In genomic region chr22:22156348-22156715, GRCh38 we compare ENCODE assay signal across 14 cellular contexts.
"Had no signal": no experiment of that assay in that cellular context is flagged by ENCODE, and none has a peak within 500 bp of the region (broad histone marks: within the 10 kb centered on the region; RNA-seq: fewer than 3 reads in every experiment).

No MANE protein-coding gene starts in this region.

- H3K9me3 ChIP-seq: esophagus muscularis mucosa, left lung, tibial artery had no signal

- H3K27ac ChIP-seq: coronary artery, esophagus muscularis mucosa, hepatocyte, left lung, tibial artery had no signal

- H3K79me2 ChIP-seq: hepatocyte had no signal

- H3K36me3 ChIP-seq: esophagus muscularis mucosa, left lung, tibial artery had no signal

- H3K4me1 ChIP-seq: esophagus muscularis mucosa, tibial artery had no signal

- H3K36me3 Mint-ChIP-seq: activated naive CD4-positive, alpha-beta T cell treated with anti-CD3 and anti-CD28 coated beads, Interleukin-2, amount 10 ng/mL, durations not matched to agents 7 days and 5 days; immature natural killer cell; naive thymus-derived CD8-positive, alpha-beta T cell had no signal

- H3K4me3 Mint-ChIP-seq: activated naive CD4-positive, alpha-beta T cell treated with anti-CD3 and anti-CD28 coated beads, Interleukin-2, amount 10 ng/mL, durations not matched to agents 7 days and 5 days; stimulated activated naive CD8-positive, alpha-beta T cell treated with anti-CD3 and anti-CD28 coated beads, Interleukin-15, amount 100 ng/mL, for 72 hours had no signal

- H3K4me3 ChIP-seq: coronary artery, esophagus muscularis mucosa, hepatocyte, left lung, lung, tibial artery had no signal

- H3K9me3 Mint-ChIP-seq: activated naive CD4-positive, alpha-beta T cell treated with anti-CD3 and anti-CD28 coated beads, Interleukin-2, amount 10 ng/mL, durations not matched to agents 7 days and 5 days; activated naive CD8-positive, alpha-beta T cell treated with anti-CD3 and anti-CD28 coated beads, Interleukin-2, amount 50 U/mL, for 24 hours; immature natural killer cell; stimulated activated naive CD8-positive, alpha-beta T cell treated with anti-CD3 and anti-CD28 coated beads, Interleukin-15, amount 100 ng/mL, for 72 hours had no signal

- H3K27ac Mint-ChIP-seq: activated naive CD4-positive, alpha-beta T cell treated with anti-CD3 and anti-CD28 coated beads, Interleukin-2, amount 10 ng/mL, durations not matched to agents 7 days and 5 days had no signal

- DNase-seq: cerebellar nuclear complex, glutamatergic neuron, left lung, T1000 had no signal
